ENCODE assay signal across 8 cellular contexts in the genomic region with DNA sequence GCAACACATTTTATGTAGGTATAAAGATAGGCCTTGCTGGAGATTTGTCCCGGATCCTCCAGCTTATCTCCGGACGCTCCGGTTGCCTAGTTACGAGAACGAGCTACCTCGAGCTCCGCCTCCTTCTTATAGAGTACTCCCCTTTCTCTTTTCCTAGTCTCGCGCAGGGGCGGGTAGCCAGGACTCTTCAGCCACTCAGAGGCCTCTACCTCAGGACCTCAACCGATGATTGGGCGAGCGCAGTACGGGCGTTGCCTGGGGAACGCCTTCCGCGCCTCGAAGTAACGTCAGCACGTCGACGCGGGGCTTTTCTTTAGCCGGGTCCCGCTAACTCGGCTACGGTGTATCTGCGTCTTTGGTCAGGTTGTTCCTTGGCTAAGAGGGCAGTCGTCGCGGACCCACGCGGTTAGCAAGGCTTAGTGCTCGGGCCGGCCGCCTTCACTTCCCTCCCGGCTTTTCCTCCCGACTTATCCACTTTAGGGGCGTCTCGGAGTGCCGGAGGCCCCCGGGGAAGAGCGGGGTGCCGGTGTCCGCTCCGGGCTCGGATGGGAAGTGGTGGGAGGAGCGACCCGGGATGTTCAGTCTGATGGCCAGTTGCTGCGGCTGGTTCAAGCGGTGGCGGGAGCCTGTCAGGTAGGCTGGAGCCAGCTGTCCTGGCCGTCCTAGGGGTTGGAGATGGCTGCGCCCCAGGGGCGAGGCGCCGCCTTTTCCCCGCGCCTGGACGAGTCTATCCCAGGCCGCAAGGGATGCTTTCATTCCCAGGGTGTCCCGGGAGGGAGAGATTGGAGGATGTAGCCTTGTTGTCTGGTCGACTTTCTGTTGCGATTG. TPM values are rescaled to one million over a fixed set of nuclear protein-coding genes. Genes with fewer than 3 reads are reported as not detected.
DNase-seq lines count a peak whose midpoint lies in the region; ATAC-seq and TF ChIP-seq lines count a peak whose summit lies in the region.

Gene ARL13B (plus strand): TSS at position 306 of the 828 bp plus-strand sequence. CDS start 269 bp downstream, at position 575.

- no peaks in the 10 kb centered on the region for H3K27me3 ChIP-seq in kidney epithelial cell (ENCODE audit: control insufficient read depth, insufficient read depth, low read length)

- TF ChIP-seq POLR2A in GM19193 (IDR thresholded peaks at IDR 0.05; ENCODE audit: extremely low read depth, insufficient read depth, insufficient read length), result peak; percentile 76

- intact Hi-C loops in activated CD4-positive, alpha-beta T cell treated with anti-CD3 and anti-CD28 coated beads for 36 hours (cut with DNase I, micrococcal nuclease), result loop anchor here (1.0 to 2.0 kb wide), 2 partner anchors 25 to 83 kb away; partner anchors contain the start of gene NSUN3 (in 1 of the 2)

- POLR2A ChIA-PET in activated CD4-positive, alpha-beta T cell treated with anti-CD3 and anti-CD28 coated beads for 36 hours (lab: Charles Lee), result interaction anchor here (1.0 kb wide), 1 partner anchor 83 kb away, joined by 5 read pairs; the partner anchor contains the start of genes DHFR2 and NSUN3

- H3K4me3 Mint-ChIP-seq in activated CD4-positive, alpha-beta T cell treated with anti-CD3 and anti-CD28 coated beads for 36 hours, result peak within 1 kb of the TSS; percentile 82

- peaks cover 16% of the 10 kb centered on the region for H3K4me1 Mint-ChIP-seq in activated CD4-positive, alpha-beta T cell treated with anti-CD3 and anti-CD28 coated beads for 36 hours

- TF ChIP-seq CTCF in choroid plexus epithelial cell (conservative IDR thresholded peaks at IDR 0.05; ENCODE audit: low read depth, low read length) (no peak), kidney epithelial cell (IDR thresholded peaks at IDR 0.05; ENCODE audit: insufficient read depth, low read length, poor library complexity, severe bottlenecking) (no peak)

- H3K36me3 ChIP-seq in kidney epithelial cell (ENCODE audit: control insufficient read depth, insufficient read depth, low read length), result no peaks in the 10 kb centered on the region

- peak within 1 kb of the TSS; percentile 51 for H3K27ac Mint-ChIP-seq in activated CD4-positive, alpha-beta T cell treated with anti-CD3 and anti-CD28 coated beads for 36 hours

- CTCF ChIA-PET in activated CD4-positive, alpha-beta T cell treated with anti-CD3 and anti-CD28 coated beads for 36 hours (lab: Charles Lee), result interaction anchor here (1.4 kb wide), 1 partner anchor 23 kb away, joined by 3 read pairs; no protein-coding TSS in a partner anchor

- H3K9me3 Mint-ChIP-seq in activated CD4-positive, alpha-beta T cell treated with anti-CD3 and anti-CD28 coated beads for 36 hours (ENCODE audit: low read depth), result no peaks in the 10 kb centered on the region

- peak; percentile 100 for DNase-seq in AML-193 (lab: John Stamatoyannopoulos, UW)
- DNase-seq in NCI-H510A treated with DMSO at 0.1 percent for 48 hours (lab: John Stamatoyannopoulos, UW), result peak; percentile 83
- DNase-seq in activated CD4-positive, alpha-beta T cell treated with anti-CD3 and anti-CD28 coated beads for 36 hours, result peak; percentile 96
- DNase-seq in choroid plexus epithelial cell (ENCODE audit: low read depth), result peak; percentile 99
- peak; percentile 96 for DNase-seq in kidney epithelial cell (ENCODE audit: low read depth)
- peak; percentile 89 to 91 for DNase-seq in stimulated activated CD4-positive, alpha-beta T cell treated with anti-CD3 and anti-CD28 coated beads, Interleukin-15, amount 100 ng/mL, for 48 hours (ENCODE audit: low read depth in 2 of 2)

- peak within 1 kb of the TSS; percentile 87 for H3K4me3 ChIP-seq in choroid plexus epithelial cell (ENCODE audit: low read depth, low read length)
- peak within 1 kb of the TSS; percentile 79 for H3K4me3 ChIP-seq in kidney epithelial cell (ENCODE audit: low read depth, low read length)

- peak; percentile 100 for ATAC-seq in HG03439 (IDR thresholded peaks at IDR 0.05; ENCODE audit: unreplicated experiment)
- peak; percentile 100 for ATAC-seq in activated CD4-positive, alpha-beta T cell treated with anti-CD3 and anti-CD28 coated beads for 36 hours

- H3K36me3 Mint-ChIP-seq in activated CD4-positive, alpha-beta T cell treated with anti-CD3 and anti-CD28 coated beads for 36 hours (ENCODE audit: low read depth), result no peaks in the 10 kb centered on the region

- peaks cover 2% of the 10 kb centered on the region for H3K27me3 Mint-ChIP-seq in activated CD4-positive, alpha-beta T cell treated with anti-CD3 and anti-CD28 coated beads for 36 hours

RNA-seq across cellular contexts. Expression of gene ARL13B, which starts in this region (rescaled TPM):
- total RNA-seq in activated CD4-positive, alpha-beta T cell treated with anti-CD3 and anti-CD28 coated beads for 36 hours, result 10 to 100 TPM in 1 of 2 experiments, 1 to 10 TPM in 1; 8.7 to 11.2 TPM
- 9.7 and 11.4 TPM in 2 replicates for total RNA-seq in kidney epithelial cell

Comparison
In these comparisons a context has a peak if more than half of its experiments do, and no peak if none do; other contexts are left out.
1. Peak in every context shown above with its lines: DNase-seq, ATAC-seq and H3K4me3 ChIP-seq.